In the genomic region with DNA sequence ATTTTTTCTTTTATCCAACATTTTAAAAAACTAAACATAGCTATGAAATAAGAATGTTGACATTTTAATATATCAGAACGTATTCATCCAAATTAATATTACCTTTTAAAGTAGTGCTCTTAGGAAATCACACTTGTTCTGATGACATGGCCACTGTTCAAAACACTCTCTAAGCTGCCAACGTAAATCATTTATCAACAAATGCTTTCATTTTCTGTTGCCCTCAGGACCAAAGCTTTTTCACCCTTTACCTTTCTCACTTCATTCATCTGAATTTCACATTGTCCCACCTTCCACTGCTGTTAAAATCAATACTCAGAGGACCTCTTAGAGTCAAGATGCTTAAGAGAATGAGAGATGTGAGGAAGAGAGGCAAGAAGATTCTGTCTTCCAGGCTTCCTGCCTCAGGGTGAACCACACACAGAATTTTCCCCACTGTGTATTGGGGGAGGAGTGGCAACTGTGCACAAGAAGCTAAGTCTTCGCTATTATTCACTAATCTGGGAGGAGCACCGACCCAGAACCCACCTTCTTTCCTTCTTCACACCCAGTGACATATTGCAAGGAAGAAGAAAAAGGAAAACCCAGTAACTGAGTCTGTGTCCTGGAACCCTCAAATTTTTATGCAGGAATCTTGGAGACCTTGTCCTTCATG, we compare ENCODE assay signal across 9 cellular contexts. TPM values are rescaled to one million over a fixed set of nuclear protein-coding genes. Genes with fewer than 3 reads are reported as not detected.
DNase-seq lines count a peak whose midpoint lies in the region; ATAC-seq and TF ChIP-seq lines count a peak whose summit lies in the region.
"Had no signal": no experiment of that assay in that cellular context is flagged by ENCODE, and none has a peak within 500 bp of the region (broad histone marks: within the 10 kb centered on the region; RNA-seq: fewer than 3 reads in every experiment).

No MANE protein-coding gene starts in this region.

- in situ Hi-C loops in GM13977 (cut with MboI; ENCODE audit: low pct_unique_long_range_greater_than_20kb, low sequenced_read_pairs, unreplicated experiment): no loop called here

- no peak overlapping the region for H2AFZ ChIP-seq in fibroblast of lung (ENCODE audit: low read length)

- WGBS in aorta, 2 donors: 35% methylated on average over 4 of the region's 4 CpGs

- H3K4me3 ChIP-seq in fibroblast of lung (replicated peaks in 1 of 4; ENCODE audit: control extremely low read depth in 1 of 4, insufficient read depth in 1 of 4, low read depth in 3 of 4, low read length in 4 of 4) (peak overlapping the region in 1 of 4 experiments; percentile 7), aorta (ENCODE audit: low read length in 2 of 2) (peak overlapping the region in 1 of 2 donors; percentile 20)

- no peaks in the 10 kb centered on the region for H3K36me3 Mint-ChIP-seq in stimulated activated effector memory CD8-positive, alpha-beta T cell treated with anti-CD3 and anti-CD28 coated beads, Interleukin-12 subunit alpha, Interleukin-12 subunit beta, amount 100 ng/mL, for 72 hours

- peaks cover 4% of the 10 kb centered on the region for H3K4me1 ChIP-seq in fibroblast of lung (ENCODE audit: control insufficient read depth, extremely low read depth, insufficient read depth, low read length)
- peaks cover 0 to 6% of the 10 kb centered on the region in 2 donors for H3K4me1 ChIP-seq in aorta (ENCODE audit: control insufficient read depth in 1 of 2, insufficient read depth in 2 of 2, low read length in 2 of 2)

- H3K4me3 Mint-ChIP-seq in stimulated activated effector memory CD8-positive, alpha-beta T cell treated with anti-CD3 and anti-CD28 coated beads, Interleukin-12 subunit alpha, Interleukin-12 subunit beta, amount 100 ng/mL, for 72 hours: peak overlapping the region; percentile 28
- H3K4me3 Mint-ChIP-seq: activated T-helper 1 cell treated with anti-CD3 and anti-CD28 coated beads, Interleukin-12 subunit alpha, Interleukin-12 subunit beta, Interleukin-2, Interleukin-4 antibody, amounts not matched to agents 30 ng/mL and 10 ng/mL and 1 ng/mL, durations not matched to agents 14 hours and 24 hours and 36 hours had no signal

- H3K27ac Mint-ChIP-seq in stimulated activated effector memory CD8-positive, alpha-beta T cell treated with anti-CD3 and anti-CD28 coated beads, Interleukin-12 subunit alpha, Interleukin-12 subunit beta, amount 100 ng/mL, for 72 hours: peak overlapping the region; percentile 60
- H3K27ac Mint-ChIP-seq: activated T-helper 1 cell treated with anti-CD3 and anti-CD28 coated beads, Interleukin-12 subunit alpha, Interleukin-12 subunit beta, Interleukin-2, Interleukin-4 antibody, amounts not matched to agents 30 ng/mL and 10 ng/mL and 1 ng/mL, durations not matched to agents 14 hours and 24 hours and 36 hours had no signal

- H3K9me3 Mint-ChIP-seq in stimulated activated effector memory CD8-positive, alpha-beta T cell treated with anti-CD3 and anti-CD28 coated beads, Interleukin-12 subunit alpha, Interleukin-12 subunit beta, amount 100 ng/mL, for 72 hours: no peaks in the 10 kb centered on the region

- H3K9ac ChIP-seq in fibroblast of lung (ENCODE audit: insufficient read depth, low read length): no peak overlapping the region

- H4K20me1 ChIP-seq in fibroblast of lung (ENCODE audit: control insufficient read depth, extremely low read depth, insufficient read depth, low read length): no peaks in the 10 kb centered on the region

- intact Hi-C loops in aorta (cut with DNase I): no loop called here

- H3K27me3 ChIP-seq in fibroblast of lung (ENCODE audit: control insufficient read depth, insufficient read depth, low read length) (no peaks in the 10 kb centered on the region), aorta (ENCODE audit: control insufficient read depth in 1 of 2, insufficient read depth in 2 of 2, low read length in 1 of 2) (no peaks in the 10 kb centered on the region)

- H3K27ac ChIP-seq in fibroblast of lung (ENCODE audit: insufficient read depth, low read length): no peak overlapping the region
- no peak overlapping the region for H3K27ac ChIP-seq in aorta (ENCODE audit: low read depth in 1 of 2, low read length in 2 of 2)

- no peaks in the 10 kb centered on the region for H3K4me1 Mint-ChIP-seq in stimulated activated effector memory CD8-positive, alpha-beta T cell treated with anti-CD3 and anti-CD28 coated beads, Interleukin-12 subunit alpha, Interleukin-12 subunit beta, amount 100 ng/mL, for 72 hours

- H3K9me3 ChIP-seq in fibroblast of lung (ENCODE audit: control insufficient read depth, insufficient read depth, low read depth, low read length): no peaks in the 10 kb centered on the region
- H3K9me3 ChIP-seq in aorta (ENCODE audit: control insufficient read depth, low read length): no peaks in the 10 kb centered on the region

- H3K79me2 ChIP-seq in fibroblast of lung (ENCODE audit: control insufficient read depth, insufficient read depth, low read length): no peaks in the 10 kb centered on the region

- H3K36me3 ChIP-seq in fibroblast of lung (ENCODE audit: control insufficient read depth, insufficient read depth, low read length) (peaks cover 1% of the 10 kb centered on the region), aorta (ENCODE audit: control insufficient read depth in 1 of 2, insufficient read depth in 2 of 2, low read length in 1 of 2) (no peaks in the 10 kb centered on the region)

- TF ChIP-seq CTCF in fibroblast of lung (conservative IDR thresholded peaks at IDR 0.05 in 1 of 2, IDR thresholded peaks at IDR 0.05 in 1 of 2; ENCODE audit: low read depth in 1 of 2, low read length in 2 of 2) (no peak), GM13977 (IDR thresholded peaks at IDR 0.05; ENCODE audit: extremely low read depth, insufficient read depth, missing control alignments) (no peak)

- H3K4me2 ChIP-seq in fibroblast of lung (ENCODE audit: extremely low read depth, insufficient read depth, low read length): peak overlapping the region; percentile 53

- no peak for ATAC-seq in stimulated activated effector memory CD8-positive, alpha-beta T cell treated with anti-CD3 and anti-CD28 coated beads, Interleukin-12 subunit alpha, Interleukin-12 subunit beta, amount 100 ng/mL, for 72 hours
- ATAC-seq in aorta (ENCODE audit: low FRiP score): no peak

- peak; percentile 17 for DNase-seq in NCI-H82 (lab: John Stamatoyannopoulos, UW)
- no peak for DNase-seq in NCI-H82 treated with DMSO at 0.1 percent for 48 hours (lab: John Stamatoyannopoulos, UW; ENCODE audit: unreplicated experiment)
- DNase-seq in LoVo (ENCODE audit: low spot score): peak; percentile 27
- DNase-seq in fibroblast of lung (ENCODE audit: low read depth in 2 of 2): peak in 1 of 2 donors; percentile 11
- DNase-seq in stimulated activated effector memory CD8-positive, alpha-beta T cell treated with anti-CD3 and anti-CD28 coated beads, Interleukin-12 subunit alpha, Interleukin-12 subunit beta, amount 100 ng/mL, for 72 hours (ENCODE audit: low spot score in 2 of 2): no peak
- DNase-seq in OCI-M1 (lab: John Stamatoyannopoulos, UW): no peak
- no peak for DNase-seq in GM13977 (ENCODE audit: low spot score)
- DNase-seq in aorta: no peak

RNA-seq across cellular contexts. Expression of gene HIBADH, which starts 21.0 kb away (rescaled TPM):
- total RNA-seq in fibroblast of lung: 69.3 and 88.7 TPM in 2 replicates
- polyA plus RNA-seq in fibroblast of lung: 91.0 and 96.0 TPM in 2 replicates
- 46.1 and 48.8 TPM in 2 replicates for polyA plus RNA-seq in fibroblast of lung (2012)
- 25.8 and 32.7 TPM in 2 replicates for polyA minus RNA-seq in fibroblast of lung (ENCODE audit: low replicate concordance)
- total RNA-seq in aorta: 10 to 100 TPM; 22.4 to 31.0 TPM
- 10 to 100 TPM; 29.3 to 32.5 TPM for polyA plus RNA-seq in aorta

Comparison
In these comparisons a context has a peak if more than half of its experiments do, and no peak if none do; other contexts are left out.
1. DNase-seq: peak in NCI-H82 (single experiment) and LoVo (single experiment); none in NCI-H82 treated with DMSO at 0.1 percent for 48 hours (single experiment), stimulated activated effector memory CD8-positive, alpha-beta T cell treated with anti-CD3 and anti-CD28 coated beads, Interleukin-12 subunit alpha, Interleukin-12 subunit beta, amount 100 ng/mL, for 72 hours (0 of 2), OCI-M1 (single experiment), GM13977 (single experiment) and aorta (0 of 2).